In the genomic region with DNA sequence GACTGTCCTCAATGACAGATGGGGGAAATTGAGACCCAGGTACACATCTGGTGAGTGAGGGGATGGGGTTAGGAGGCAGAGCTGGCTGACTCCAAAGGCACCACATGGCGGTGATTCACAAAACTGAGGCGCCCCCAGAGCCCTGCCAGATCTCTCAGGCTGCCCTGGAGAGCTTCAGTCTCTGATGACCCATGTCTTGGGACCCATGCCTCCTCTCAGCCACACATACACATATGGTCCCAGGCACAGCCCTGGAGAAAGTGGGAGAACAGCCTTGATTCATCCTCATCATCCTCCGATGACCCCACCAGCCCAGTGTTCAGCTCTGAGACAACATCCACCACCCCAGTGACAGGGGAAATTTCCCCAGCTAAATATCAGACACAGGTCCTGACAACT, we compare ENCODE assay signal across 14 cellular contexts.
DNase-seq lines count a peak whose midpoint lies in the region; ATAC-seq and TF ChIP-seq lines count a peak whose summit lies in the region.
"Had no signal": no experiment of that assay in that cellular context is flagged by ENCODE, and none has a peak within 500 bp of the region (broad histone marks: within the 10 kb centered on the region; RNA-seq: fewer than 3 reads in every experiment).

No MANE protein-coding gene starts in this region.

- H3K4ac ChIP-seq in IMR-90 (ENCODE audit: low read depth, low read length) = peak overlapping the region; percentile 82

- H3K9me1 ChIP-seq in IMR-90 (ENCODE audit: insufficient read depth, low read length) = peaks cover 15% of the 10 kb centered on the region

- intact Hi-C loops in IMR-90 (cut with micrococcal nuclease) = no loop called here

- H3K23ac ChIP-seq in IMR-90 (ENCODE audit: low read depth, low read length) = no peak overlapping the region

- peak overlapping the region; percentile 48; the same call in 2 of the 3 replicates for H2BK15ac ChIP-seq in IMR-90 (ENCODE audit: low read depth, low read length)

- H2BK120ac ChIP-seq in IMR-90 (ENCODE audit: low read depth, low read length) = peak overlapping the region; percentile 83

- peak overlapping the region; percentile 89 for H2AK5ac ChIP-seq in IMR-90 (ENCODE audit: low read depth, low read length)

- no peaks in the 10 kb centered on the region for H3K79me1 ChIP-seq in IMR-90 (ENCODE audit: low read depth in 1 of 2, low read length in 2 of 2)

- peak overlapping the region; percentile 90 for H2BK20ac ChIP-seq in IMR-90 (ENCODE audit: low read depth, low read length)

- H3K56ac ChIP-seq in IMR-90 (ENCODE audit: extremely low read depth, insufficient read depth, low read length) = no peak overlapping the region

- peak overlapping the region; percentile 33 for H3K18ac ChIP-seq in IMR-90 (ENCODE audit: low read depth, low read length)

- in situ Hi-C loops in IMR-90 (cut with MboI; ENCODE audit: low sequenced_read_pairs) = no loop called here
- in situ Hi-C loops in brain microvascular endothelial cell (cut with HindIII; ENCODE audit: low pct_ligation_motif_present, low sequenced_read_pairs) = no loop called here

- peak overlapping the region; percentile 3 to 20; a peak in 1 of 4 replicates for H4K8ac ChIP-seq in IMR-90 (ENCODE audit: low read depth in 2 of 2, low read length in 2 of 2)

- H3K36me3 ChIP-seq in ACC112 (ENCODE audit: insufficient read depth, low read length) = no peaks in the 10 kb centered on the region
- no peaks in the 10 kb centered on the region for H3K36me3 ChIP-seq in IMR-90 (ENCODE audit: control insufficient read depth, insufficient read depth, low read length)
- no peaks in the 10 kb centered on the region for H3K36me3 ChIP-seq in brain microvascular endothelial cell (replicated peaks)
- H3K36me3 ChIP-seq in mesodermal cell (ENCODE audit: control insufficient read depth, insufficient read depth, low read length) = no peaks in the 10 kb centered on the region

- CTCF ChIA-PET in IMR-90 (lab: Yijun Ruan, JAX) = no interaction called here

- H3K9ac ChIP-seq in IMR-90 (ENCODE audit: low read depth, low read length) = no peak overlapping the region
- H3K9ac ChIP-seq: SK-N-SH had no signal

- ATAC-seq in IMR-90 (ENCODE audit: low read depth) (no peak), HG02798 (IDR thresholded peaks at IDR 0.05; ENCODE audit: poor library complexity, unreplicated experiment) (no peak)
- ATAC-seq: Right ventricle myocardium inferior had no signal

- H3K4me2 ChIP-seq in IMR-90 (ENCODE audit: low read depth, low read length) = no peak overlapping the region
- H3K4me2 ChIP-seq: SK-N-SH had no signal

- no peaks in the 10 kb centered on the region for H3K9me3 ChIP-seq in IMR-90 (ENCODE audit: control insufficient read depth, insufficient read depth, low read length)
- no peaks in the 10 kb centered on the region for H3K9me3 ChIP-seq in mesodermal cell (ENCODE audit: control insufficient read depth, low read length)
- H3K9me3 ChIP-seq: SK-N-SH had no signal

- POLR2A ChIA-PET in IMR-90 (lab: Charles Lee; ENCODE audit: unreplicated experiment) = no interaction called here

- H3K4me1 ChIP-seq in ACC112 (ENCODE audit: control insufficient read depth, insufficient read depth, low read length, unreplicated experiment) (peaks cover 29% of the 10 kb centered on the region), IMR-90 (ENCODE audit: control insufficient read depth, insufficient read depth, low read length) (peaks cover 14% of the 10 kb centered on the region), mesodermal cell (ENCODE audit: control insufficient read depth, insufficient read depth, low read length, poor library complexity, severe bottlenecking) (peaks cover 37% of the 10 kb centered on the region)

- no TSS peak for BruUV-seq in IMR-90 (replicated peaks; lab: Mats Ljungman, UMichigan)

- peak overlapping the region; percentile 32; the same call in 1 of the 2 replicates for H3K4me3 ChIP-seq in ACC112 (ENCODE audit: low read depth, low read length)
- no peak overlapping the region for H3K4me3 ChIP-seq in IMR-90 (ENCODE audit: insufficient read depth, low read depth, low read length)
- H3K4me3 ChIP-seq in brain microvascular endothelial cell (ENCODE audit: low read depth, low read length) = no peak overlapping the region
- no peak overlapping the region for H3K4me3 ChIP-seq in mesodermal cell (ENCODE audit: extremely low read depth, insufficient read depth, low read length, poor library complexity, severe bottlenecking)

- H3K27ac ChIP-seq in ACC112 (ENCODE audit: low read depth, low read length) (peak overlapping the region; percentile 16; the same call in 1 of the 2 replicates), IMR-90 (ENCODE audit: insufficient read depth, low read length) (no peak overlapping the region), brain microvascular endothelial cell (peak overlapping the region; percentile 24), mesodermal cell (ENCODE audit: low read depth, low read length, severe bottlenecking) (peak overlapping the region; percentile 18)

- TF ChIP-seq POLR2A in IMR-90 (IDR thresholded peaks at IDR 0.05; ENCODE audit: low read depth, low read length) = no peak

- WGBS in IMR-90 (ENCODE audit: extremely low coverage in 2 of 2, insufficient read length in 1 of 2), 2 experiments = no CpG with 5 or more reads among the region's 3 CpGs
- no CpG with 5 or more reads among the region's 3 CpGs for WGBS in mesodermal cell (ENCODE audit: insufficient coverage in 2 of 2), 2 experiments

- no peaks in the 10 kb centered on the region for H3K79me2 ChIP-seq in ACC112 (ENCODE audit: control insufficient read depth, insufficient read depth, low read length, unreplicated experiment)

- no peak overlapping the region for H2BK5ac ChIP-seq in IMR-90 (ENCODE audit: low read depth, low read length, poor library complexity, severe bottlenecking)

- no peak overlapping the region for H2AFZ ChIP-seq in ACC112 (ENCODE audit: low read length, unreplicated experiment)
- H2AFZ ChIP-seq in IMR-90 (replicated peaks; ENCODE audit: low read length, poor library complexity) = no peak overlapping the region

- peak overlapping the region; percentile 64 for H3K14ac ChIP-seq in IMR-90 (replicated peaks; ENCODE audit: low read depth, low read length)

- no peak for TF ChIP-seq RAD21 in IMR-90 (IDR thresholded peaks at IDR 0.05; ENCODE audit: low read length)

- peak overlapping the region; percentile 56 for H4K91ac ChIP-seq in IMR-90 (ENCODE audit: insufficient read depth, low read depth, low read length)

- H4K5ac ChIP-seq in IMR-90 (ENCODE audit: low read depth, low read length) = no peak overlapping the region

- DNase-seq in IMR-90 = no peak
- no peak for DNase-seq in brain microvascular endothelial cell
- DNase-seq in activated T-cell treated with anti-CD3 and anti-CD28 coated beads, Interleukin-2, amount 50 U/mL, for 48 hours = no peak
- no peak for DNase-seq in cerebellar nuclear complex (lab: John Stamatoyannopoulos, UW)
- DNase-seq in activated CD4-positive, CD25-positive, alpha-beta regulatory T cell (lab: John Stamatoyannopoulos, UW) = no peak
- DNase-seq: DMS 273 treated with DMSO at 0.1 percent for 48 hours, H7, Karpas-422, MM.1S, SK-N-SH had no signal

- no peaks in the 10 kb centered on the region for H4K20me1 ChIP-seq in IMR-90 (ENCODE audit: insufficient read depth, low read length)

- TF ChIP-seq CTCF in IMR-90 (conservative IDR thresholded peaks at IDR 0.05; ENCODE audit: low read depth, low read length) (no peak), brain microvascular endothelial cell (IDR thresholded peaks at IDR 0.05; ENCODE audit: low read depth, low read length, missing control alignments) (no peak)

- peaks cover 30% of the 10 kb centered on the region for H3K27me3 ChIP-seq in ACC112 (ENCODE audit: insufficient read depth, low read length)
- no peaks in the 10 kb centered on the region for H3K27me3 ChIP-seq in IMR-90 (ENCODE audit: control insufficient read depth, insufficient read depth, low read length)
- peaks cover 11% of the 10 kb centered on the region for H3K27me3 ChIP-seq in brain microvascular endothelial cell (replicated peaks)

- H2AK9ac ChIP-seq in IMR-90 (replicated peaks; ENCODE audit: low read depth, low read length, poor library complexity) = no peak overlapping the region

- dilution Hi-C loops in IMR-90 (cut with HindIII; ENCODE audit: low sequenced_read_pairs, unreplicated experiment) = no loop called here

TF ChIP-seq in IMR-90, 13 proteins besides CTCF, POLR2A, EP300 and RAD21:
- no peak for TF ChIP-seq BHLHE40 (IDR thresholded peaks at IDR 0.05; ENCODE audit: low read depth, low read length)
- no peak for TF ChIP-seq CHD1 (IDR thresholded peaks at IDR 0.05; ENCODE audit: low read depth, low read length)
- TF ChIP-seq NFE2L2 (IDR thresholded peaks at IDR 0.05; ENCODE audit: low read depth, low read length) = no peak
- TF ChIP-seq SMC3 (IDR thresholded peaks at IDR 0.05; ENCODE audit: low read depth, low read length) = no peak
- no peak for TF ChIP-seq MXI1 (IDR thresholded peaks at IDR 0.05; ENCODE audit: borderline replicate concordance, low read depth, low read length)
- no peak for TF ChIP-seq CEBPB (IDR thresholded peaks at IDR 0.05; ENCODE audit: low read depth, low read length)
- TF ChIP-seq MAZ (IDR thresholded peaks at IDR 0.05; ENCODE audit: borderline replicate concordance, low read depth, low read length) = no peak
- no peak for TF ChIP-seq USF2 (IDR thresholded peaks at IDR 0.05; ENCODE audit: low read depth, low read length)
- TF ChIP-seq, protein P1, sequence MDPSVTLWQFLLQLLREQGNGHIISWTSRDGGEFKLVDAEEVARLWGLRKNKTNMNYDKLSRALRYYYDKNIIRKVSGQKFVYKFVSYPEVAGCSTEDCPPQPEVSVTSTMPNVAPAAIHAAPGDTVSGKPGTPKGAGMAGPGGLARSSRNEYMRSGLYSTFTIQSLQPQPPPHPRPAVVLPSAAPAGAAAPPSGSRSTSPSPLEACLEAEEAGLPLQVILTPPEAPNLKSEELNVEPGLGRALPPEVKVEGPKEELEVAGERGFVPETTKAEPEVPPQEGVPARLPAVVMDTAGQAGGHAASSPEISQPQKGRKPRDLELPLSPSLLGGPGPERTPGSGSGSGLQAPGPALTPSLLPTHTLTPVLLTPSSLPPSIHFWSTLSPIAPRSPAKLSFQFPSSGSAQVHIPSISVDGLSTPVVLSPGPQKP (IDR thresholded peaks at IDR 0.05; ENCODE audit: borderline replicate concordance, low read depth, low read length) = no peak
- TF ChIP-seq FOS (IDR thresholded peaks at IDR 0.05; ENCODE audit: low read depth, low read length) = no peak
- TF ChIP-seq MAFK (IDR thresholded peaks at IDR 0.05; ENCODE audit: low read depth, low read length) = no peak
- no peak for TF ChIP-seq RCOR1 (IDR thresholded peaks at IDR 0.05; ENCODE audit: insufficient replicate concordance, low read length)
- TF ChIP-seq RFX5 (IDR thresholded peaks at IDR 0.05; ENCODE audit: low read depth, low read length) = no peak
TF ChIP-seq in IMR-90: peak in this region for 0.
